Comparison of ENCODE assay signal across 23 cellular contexts in genomic region chr6:129314575-129314974, GRCh38.
A peak's percentile ranks its signal among the peaks of the same experiment; 100 is the strongest.
DNase-seq lines count a peak whose midpoint lies in the region; ATAC-seq and TF ChIP-seq lines count a peak whose summit lies in the region.
"Had no signal": no experiment of that assay in that cellular context is flagged by ENCODE, and none has a peak within 500 bp of the region (broad histone marks: within the 10 kb centered on the region; RNA-seq: fewer than 3 reads in every experiment).

No MANE protein-coding gene starts in this region.

- H3K4me1 Mint-ChIP-seq in stimulated activated naive B cell treated with anti-CD40 and anti-IgM and Interleukin-4, amounts not matched to agents 10 μg/mL and 1 μg/mL and 100 μg/mL, for 72 hours, result no peaks in the 10 kb centered on the region
- H3K4me1 Mint-ChIP-seq: activated B cell treated with CpG ODN at 0.5 μM for 24 hours had no signal

- no peak overlapping the region for H3K27ac Mint-ChIP-seq in stimulated activated naive B cell treated with anti-CD40 and anti-IgM and Interleukin-4, amounts not matched to agents 10 μg/mL and 1 μg/mL and 100 μg/mL, for 72 hours
- H3K27ac Mint-ChIP-seq: activated B cell treated with CpG ODN at 0.5 μM for 24 hours; activated CD4-positive, alpha-beta memory T cell treated with anti-CD3 and anti-CD28 coated beads for 36 hours had no signal

- no peaks in the 10 kb centered on the region for H3F3A ChIP-seq in MM.1S (ENCODE audit: insufficient read depth, low read length)

- no peaks in the 10 kb centered on the region for H3K9me3 Mint-ChIP-seq in stimulated activated naive B cell treated with anti-CD40 and anti-IgM and Interleukin-4, amounts not matched to agents 10 μg/mL and 1 μg/mL and 100 μg/mL, for 72 hours
- H3K9me3 Mint-ChIP-seq: activated B cell treated with CpG ODN at 0.5 μM for 24 hours; activated CD4-positive, alpha-beta memory T cell treated with anti-CD3 and anti-CD28 coated beads for 36 hours had no signal

- no peaks in the 10 kb centered on the region for H3K36me3 ChIP-seq in MM.1S (replicated peaks; ENCODE audit: insufficient read depth, low read length)
- H3K36me3 ChIP-seq: BLaER1 treated with 17β-estradiol and CSF1 and Interleukin-3, amounts not matched to agents 10 nM and 100 nM; neutrophil; right lobe of liver had no signal

- no peaks in the 10 kb centered on the region for H4K20me1 ChIP-seq in MM.1S (ENCODE audit: insufficient read depth, low read length)
- H4K20me1 ChIP-seq: BLaER1 treated with 17β-estradiol and CSF1 and Interleukin-3, amounts not matched to agents 10 nM and 100 nM had no signal

- no peaks in the 10 kb centered on the region for H3K9me3 ChIP-seq in MM.1S (replicated peaks; ENCODE audit: insufficient read depth, low read length)
- H3K9me3 ChIP-seq: A549; BLaER1 treated with 17β-estradiol and CSF1 and Interleukin-3, amounts not matched to agents 10 nM and 100 nM; neutrophil; right lobe of liver; testis had no signal

- H3K9ac ChIP-seq in MM.1S (ENCODE audit: low read length), result no peak overlapping the region
- H3K9ac ChIP-seq: BLaER1 treated with 17β-estradiol and CSF1 and Interleukin-3, amounts not matched to agents 10 nM and 100 nM had no signal

- H3K79me2 ChIP-seq in MM.1S (ENCODE audit: low read length), result no peaks in the 10 kb centered on the region

- H3K27ac ChIP-seq in MM.1S (ENCODE audit: low read length), result no peak overlapping the region
- H3K27ac ChIP-seq: A549; BLaER1 treated with 17β-estradiol and CSF1 and Interleukin-3, amounts not matched to agents 10 nM and 100 nM; neutrophil; right lobe of liver; SK-N-MC; testis had no signal

- H3K27me3 Mint-ChIP-seq in stimulated activated naive B cell treated with anti-CD40 and anti-IgM and Interleukin-4, amounts not matched to agents 10 μg/mL and 1 μg/mL and 100 μg/mL, for 72 hours, result no peaks in the 10 kb centered on the region
- H3K27me3 Mint-ChIP-seq: activated B cell treated with CpG ODN at 0.5 μM for 24 hours; activated CD4-positive, alpha-beta memory T cell treated with anti-CD3 and anti-CD28 coated beads for 36 hours had no signal

- no peak overlapping the region for H2AFZ ChIP-seq in MM.1S (ENCODE audit: low read length)

- no peak overlapping the region for H3K4me3 Mint-ChIP-seq in stimulated activated naive B cell treated with anti-CD40 and anti-IgM and Interleukin-4, amounts not matched to agents 10 μg/mL and 1 μg/mL and 100 μg/mL, for 72 hours
- H3K4me3 Mint-ChIP-seq: activated B cell treated with CpG ODN at 0.5 μM for 24 hours; activated CD4-positive, alpha-beta memory T cell treated with anti-CD3 and anti-CD28 coated beads for 36 hours had no signal

- H3K4me1 ChIP-seq in MM.1S (ENCODE audit: low read length), result no peaks in the 10 kb centered on the region
- H3K4me1 ChIP-seq: A549, right lobe of liver, testis had no signal

- no peak overlapping the region for H3K4me2 ChIP-seq in MM.1S (ENCODE audit: low read depth, low read length)
- H3K4me2 ChIP-seq: A549; BLaER1 treated with 17β-estradiol and CSF1 and Interleukin-3, amounts not matched to agents 10 nM and 100 nM had no signal

- ATAC-seq in Right ventricle myocardium superior (ENCODE audit: poor library complexity), result peak; percentile 83
- ATAC-seq in stimulated activated naive B cell treated with anti-CD40 and anti-IgM and Interleukin-4, amounts not matched to agents 10 μg/mL and 1 μg/mL and 100 μg/mL, for 72 hours (replicated peaks), result no peak
- no peak for ATAC-seq in GM18868 (IDR thresholded peaks at IDR 0.05; ENCODE audit: unreplicated experiment)
- ATAC-seq: A549, esophagus mucosa, right lobe of liver had no signal

- no peak overlapping the region for H3K4me3 ChIP-seq in MM.1S (ENCODE audit: low read length)
- H3K4me3 ChIP-seq: A549; BLaER1 treated with 17β-estradiol and CSF1 and Interleukin-3, amounts not matched to agents 10 nM and 100 nM; right lobe of liver; SK-N-MC; testis had no signal

- no peaks in the 10 kb centered on the region for H3K27me3 ChIP-seq in MM.1S (replicated peaks; ENCODE audit: insufficient read depth, low read length)
- H3K27me3 ChIP-seq: BLaER1 treated with 17β-estradiol and CSF1 and Interleukin-3, amounts not matched to agents 10 nM and 100 nM; neutrophil; right lobe of liver; testis had no signal

- TF ChIP-seq CTCF in MM.1S (IDR thresholded peaks at IDR 0.05; ENCODE audit: low read length), result no peak

- peak; percentile 45 for DNase-seq in Right ventricle myocardium superior
- DNase-seq in cardiac septum (ENCODE audit: low spot score), result no peak
- DNase-seq in cerebellum (ENCODE audit: low spot score), result peak; percentile 38
- DNase-seq in kidney glomerular epithelial cell (lab: John Stamatoyannopoulos, UW), result peak; percentile 52
- no peak for DNase-seq in MM.1S
- DNase-seq in stimulated activated naive B cell treated with anti-CD40 and anti-IgM and Interleukin-4, amounts not matched to agents 10 μg/mL and 1 μg/mL and 100 μg/mL, for 72 hours, result no peak
- no peak for DNase-seq in middle frontal gyrus (ENCODE audit: extremely low spot score, low spot score)
- DNase-seq: activated B cell treated with CpG ODN at 0.5 μM for 24 hours; activated CD4-positive, alpha-beta memory T cell treated with anti-CD3 and anti-CD28 coated beads for 36 hours; activated gamma-delta T cell treated with Interleukin-2 at 50 U/mL for 16 hours; amniotic stem cell; central memory CD4-positive, alpha-beta T cell; HCEC 1CT; NCI-H1436 treated with DMSO at 0.1 percent for 48 hours; NK-92 treated with Interleukin-12 subunit alpha and Interleukin-12 subunit beta, amount 100 ng/mL, for 24 hours; right lobe of liver; testis had no signal

- intact Hi-C loops in Right ventricle myocardium superior (cut with DNase I), result no loop called here
- intact Hi-C loops in cardiac septum (cut with DNase I), result no loop called here

- H3K36me3 Mint-ChIP-seq in stimulated activated naive B cell treated with anti-CD40 and anti-IgM and Interleukin-4, amounts not matched to agents 10 μg/mL and 1 μg/mL and 100 μg/mL, for 72 hours, result no peaks in the 10 kb centered on the region
- H3K36me3 Mint-ChIP-seq: activated CD4-positive, alpha-beta memory T cell treated with anti-CD3 and anti-CD28 coated beads for 36 hours had no signal

- H3K9me2 ChIP-seq in MM.1S (replicated peaks; ENCODE audit: insufficient read depth, low read length), result no peaks in the 10 kb centered on the region

Comparison
In these comparisons a context has a peak if more than half of its experiments do, and no peak if none do; other contexts are left out.
1. DNase-seq: peak in Right ventricle myocardium superior (single experiment), cerebellum (single experiment) and kidney glomerular epithelial cell (single experiment); none in cardiac septum (single experiment), MM.1S (single experiment), stimulated activated naive B cell treated with anti-CD40 and anti-IgM and Interleukin-4, amounts not matched to agents 10 μg/mL and 1 μg/mL and 100 μg/mL, for 72 hours (single experiment) and middle frontal gyrus (single experiment).